In genomic region chr19:33406521-33407139, GRCh38 we compare ENCODE assay signal across 8 cellular contexts. TPM values are rescaled to one million over a fixed set of nuclear protein-coding genes. Genes with fewer than 3 reads are reported as not detected.
DNase-seq lines count a peak whose midpoint lies in the region; ATAC-seq and TF ChIP-seq lines count a peak whose summit lies in the region.

No MANE protein-coding gene starts in this region.

- intact Hi-C loops in posterior vena cava (cut with DNase I) (loop anchor here in 1 of 2 donors (2.0 kb wide), 1 partner anchor 166 kb away; no protein-coding TSS in a partner anchor), uterus (cut with DNase I; ENCODE audit: low total_unique reads) (loop anchor here (2.0 to 10.0 kb wide), 3 partner anchors 112 to 1396 kb away; no protein-coding TSS in a partner anchor)

- no peak overlapping the region for H3K4me3 ChIP-seq in uterus

- DNase-seq in DMS79 (lab: John Stamatoyannopoulos, UW) (peak; percentile 5), HUDEP-2 (lab: John Stamatoyannopoulos, UW; ENCODE audit: unreplicated experiment in 76 of 76) (peak in 66 of 76 experiments; percentile 18 to 90 (median 67)), SK-MEL-5 (ENCODE audit: low read depth, low spot score) (peak; percentile 63), globus pallidus (ENCODE audit: low spot score) (peak; percentile 40), posterior vena cava (ENCODE audit: low spot score) (peak; percentile 93), uterus (peak; percentile 72 to 78)
- DNase-seq in activated gamma-delta T cell treated with anti-CD3 and anti-CD28 coated beads, Interleukin-2, amount 50 U/mL, for 16 hours (ENCODE audit: low read depth): peak; percentile 55

- no peak for ATAC-seq in HG02884 (IDR thresholded peaks at IDR 0.05; ENCODE audit: unreplicated experiment)

- no peak overlapping the region for H3K27ac ChIP-seq in uterus

- peak in 1 of 2 donors; percentile 18 for TF ChIP-seq POLR2A in uterus (IDR thresholded peaks at IDR 0.05)

- no peaks in the 10 kb centered on the region for H3K36me3 ChIP-seq in uterus

- no peaks in the 10 kb centered on the region for H3K27me3 ChIP-seq in uterus

- no peaks in the 10 kb centered on the region for H3K4me1 ChIP-seq in uterus

- peak; percentile 93 to 97 (median 96) for TF ChIP-seq CTCF in uterus (IDR thresholded peaks at IDR 0.05)

- no peaks in the 10 kb centered on the region for H3K9me3 ChIP-seq in uterus

- in situ Hi-C loops in SK-MEL-5 (cut with HindIII; ENCODE audit: low pct_unique_long_range_greater_than_20kb, low sequenced_read_pairs): no loop called here

RNA-seq across cellular contexts. Expression of gene CEBPG, which starts 33.1 kb away (rescaled TPM):
- total RNA-seq in SK-MEL-5 (2014; rRNA removed; shearing (Covaris generic)): 28.5 and 33.4 TPM in 2 replicates
- polyA plus RNA-seq in SK-MEL-5 (2015; cell fraction: cytosol; rRNA removed): 27.0 and 35.4 TPM in 2 replicates
- polyA plus RNA-seq in SK-MEL-5 (2015; cell fraction: nucleus; rRNA removed): 36.3 and 38.3 TPM in 2 replicates
- 10 to 100 TPM; 29.1 to 41.3 TPM for total RNA-seq in posterior vena cava
- total RNA-seq in uterus: 10 to 100 TPM; 10.3 to 33.3 (median 25.5) TPM

Comparison
In these comparisons a context has a peak if more than half of its experiments do, and no peak if none do; other contexts are left out.
1. DNase-seq: peak in every context shown above with its lines; median percentile 93 in posterior vena cava; 75 in uterus; 67 in HUDEP-2; 63 in SK-MEL-5; 55 in activated gamma-delta T cell treated with anti-CD3 and anti-CD28 coated beads, Interleukin-2, amount 50 U/mL, for 16 hours; 40 in globus pallidus; 5 in DMS79.